Comparison of ENCODE assay signal across 27 cellular contexts in the genomic region with DNA sequence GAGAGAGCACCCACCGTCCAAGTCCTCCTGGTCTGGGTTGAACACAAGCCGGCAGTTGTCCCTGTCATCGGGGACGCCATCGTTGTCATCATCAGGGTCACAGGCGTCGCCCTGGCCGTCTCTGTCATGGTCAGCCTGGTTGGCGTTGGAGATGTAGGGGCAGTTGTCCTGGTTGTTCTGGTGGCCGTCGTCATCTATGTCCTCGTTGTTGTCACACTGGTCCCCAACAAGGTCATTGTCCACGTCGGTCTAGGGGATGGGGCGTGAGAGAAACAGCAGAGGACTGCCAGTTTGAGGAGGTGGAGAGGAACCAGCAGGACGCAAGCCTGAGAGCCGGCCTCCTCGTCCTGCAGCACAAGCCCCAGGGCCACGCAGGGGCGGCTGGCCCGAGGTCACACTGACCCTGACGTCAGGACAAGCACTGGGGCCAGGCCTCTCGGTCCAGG. TPM values are rescaled to one million over a fixed set of nuclear protein-coding genes. Genes with fewer than 3 reads are reported as not detected.
DNase-seq lines count a peak whose midpoint lies in the region; ATAC-seq and TF ChIP-seq lines count a peak whose summit lies in the region.
"Had no signal": no experiment of that assay in that cellular context is flagged by ENCODE, and none has a peak within 500 bp of the region (broad histone marks: within the 10 kb centered on the region; RNA-seq: fewer than 3 reads in every experiment).

No MANE protein-coding gene starts in this region.

- peak overlapping the region; percentile 43 for H3K23ac ChIP-seq in neuronal stem cell (ENCODE audit: low read depth, low read length, poor library complexity)

- H4K91ac ChIP-seq in neuronal stem cell (ENCODE audit: low read depth, low read length, poor library complexity): no peak overlapping the region

- peak overlapping the region; percentile 59 for H2BK15ac ChIP-seq in neuronal stem cell (ENCODE audit: low read length)

- H3K27ac ChIP-seq in heart right ventricle (peak overlapping the region in 7 of 10 donors; percentile 48 to 67 (median 53)), cingulate gyrus (ENCODE audit: low read depth, low read length) (peak overlapping the region; percentile 67), neuronal stem cell (replicated peaks; ENCODE audit: low read length) (no peak overlapping the region), uterus (peak overlapping the region; percentile 71 to 81)
- H3K27ac ChIP-seq: gastrocnemius medialis, hepatocyte, HL-60, right lobe of liver had no signal

- no peak overlapping the region for H3K27ac Mint-ChIP-seq in activated CD4-positive, alpha-beta T cell treated with anti-CD3 and anti-CD28 coated beads, Interleukin-2, amount 10 ng/mL, durations not matched to agents 24 days and 14 days
- H3K27ac Mint-ChIP-seq: dendritic cell treated with granulocyte-macrophage colony-stimulating factor and Interleukin-4, amounts not matched to agents 40 ng/mL and 50 ng/mL, for 4 days; stimulated activated naive B cell treated with anti-CD40 and anti-IgM and Interleukin-4, amounts not matched to agents 10 μg/mL and 1 μg/mL and 100 μg/mL, for 72 hours; T-helper 17 cell had no signal

- H2BK12ac ChIP-seq in neuronal stem cell (ENCODE audit: low read length): no peak overlapping the region

- peak overlapping the region; percentile 43 for H2BK5ac ChIP-seq in neuronal stem cell (ENCODE audit: low read length)

- H3K9me3 Mint-ChIP-seq in activated CD4-positive, alpha-beta T cell treated with anti-CD3 and anti-CD28 coated beads, Interleukin-2, amount 10 ng/mL, durations not matched to agents 24 days and 14 days: no peaks in the 10 kb centered on the region

- intact Hi-C loops in heart right ventricle (cut with DNase I): no loop called here
- intact Hi-C loops in Right ventricle myocardium inferior (cut with DNase I): no loop called here
- intact Hi-C loops in uterus (cut with DNase I; ENCODE audit: low total_unique reads): no loop called here
- intact Hi-C loops in activated CD4-positive, alpha-beta T cell treated with anti-CD3 and anti-CD28 coated beads, Interleukin-2, amount 10 ng/mL, durations not matched to agents 24 days and 14 days (cut with micrococcal nuclease): no loop called here

- H3K4me3 ChIP-seq in heart right ventricle: no peak overlapping the region
- H3K4me3 ChIP-seq in neuronal stem cell (ENCODE audit: low read length in 2 of 2): no peak overlapping the region
- H3K4me3 ChIP-seq in uterus: no peak overlapping the region
- H3K4me3 ChIP-seq: A549, gastrocnemius medialis, hepatocyte, right lobe of liver, testis had no signal

- H3K4me1 Mint-ChIP-seq in activated CD4-positive, alpha-beta T cell treated with anti-CD3 and anti-CD28 coated beads, Interleukin-2, amount 10 ng/mL, durations not matched to agents 24 days and 14 days: no peaks in the 10 kb centered on the region

- no peak overlapping the region for H2AFZ ChIP-seq in neuronal stem cell (ENCODE audit: low read length)
- H2AFZ ChIP-seq: hepatocyte had no signal

- 85 to 87% methylated on average over 23 of the region's 23 CpGs for WGBS in heart right ventricle, 2 donors
- no CpG with 5 or more reads among the region's 23 CpGs for WGBS in neuronal stem cell (ENCODE audit: extremely low coverage in 2 of 2, insufficient read length in 2 of 2, insufficient replicate concordance in 1 of 2), 2 donors

- H3K79me1 ChIP-seq in neuronal stem cell (ENCODE audit: low read depth, low read length): no peaks in the 10 kb centered on the region

- H3K27me3 Mint-ChIP-seq in activated CD4-positive, alpha-beta T cell treated with anti-CD3 and anti-CD28 coated beads, Interleukin-2, amount 10 ng/mL, durations not matched to agents 24 days and 14 days: no peaks in the 10 kb centered on the region
- H3K27me3 Mint-ChIP-seq: dendritic cell treated with granulocyte-macrophage colony-stimulating factor and Interleukin-4, amounts not matched to agents 40 ng/mL and 50 ng/mL, for 4 days had no signal

- H2AK5ac ChIP-seq in neuronal stem cell (ENCODE audit: low read depth, low read length): no peak overlapping the region

- H3K4me1 ChIP-seq in heart right ventricle (peaks cover 0 to 15% (median 0%) of the 10 kb centered on the region in 9 donors), neuronal stem cell (ENCODE audit: control insufficient read depth in 2 of 2, insufficient read depth in 1 of 2, low read depth in 1 of 2, low read length in 2 of 2) (no peaks in the 10 kb centered on the region), uterus (peaks cover 0 to 5% of the 10 kb centered on the region in 2 donors)
- H3K4me1 ChIP-seq: A549, gastrocnemius medialis, right lobe of liver, testis had no signal

- no peak overlapping the region for H3K4ac ChIP-seq in neuronal stem cell (ENCODE audit: low read length)

- DNase-seq in heart right ventricle: no peak
- DNase-seq in Right ventricle myocardium inferior (ENCODE audit: missing footprints): no peak
- no peak for DNase-seq in neuronal stem cell (ENCODE audit: low spot score)
- DNase-seq in uterus: peak in 1 of 2 donors; percentile 77
- no peak for DNase-seq in activated CD4-positive, alpha-beta T cell treated with anti-CD3 and anti-CD28 coated beads, Interleukin-2, amount 10 ng/mL, durations not matched to agents 24 days and 14 days
- no peak for DNase-seq in NCI-H526 treated with DMSO at 0.1 percent for 48 hours (lab: John Stamatoyannopoulos, UW)
- DNase-seq: activated CD4-positive, alpha-beta T cell treated with anti-CD3 and anti-CD28 coated beads for 1 hour; activated naive CD4-positive, alpha-beta T cell treated with Interleukin-2 at 50 U/mL for 16 hours; activated T-cell treated with anti-CD3 and anti-CD28 coated beads, Interleukin-2, amount 50 U/mL, for 48 hours; BE2C; DMS153; gastrocnemius medialis; midbrain; naive thymus-derived CD4-positive, alpha-beta T cell; NCI-H146; NCI-H446 treated with DMSO at 0.1 percent for 48 hours; occipital lobe; stimulated activated naive B cell treated with anti-CD40 and anti-IgM and Interleukin-4, amounts not matched to agents 10 μg/mL and 1 μg/mL and 100 μg/mL, for 72 hours; T-helper 17 cell had no signal

- H3K36me3 Mint-ChIP-seq in activated CD4-positive, alpha-beta T cell treated with anti-CD3 and anti-CD28 coated beads, Interleukin-2, amount 10 ng/mL, durations not matched to agents 24 days and 14 days (ENCODE audit: low read depth): no peaks in the 10 kb centered on the region
- H3K36me3 Mint-ChIP-seq: stimulated activated naive B cell treated with anti-CD40 and anti-IgM and Interleukin-4, amounts not matched to agents 10 μg/mL and 1 μg/mL and 100 μg/mL, for 72 hours had no signal

- peaks cover 0 to 4% (median 0%) of the 10 kb centered on the region in 7 donors for H3K27me3 ChIP-seq in heart right ventricle
- H3K27me3 ChIP-seq in neuronal stem cell (ENCODE audit: control insufficient read depth in 3 of 3, insufficient read depth in 3 of 3, low read depth in 1 of 3, low read length in 3 of 3): no peaks in the 10 kb centered on the region
- H3K27me3 ChIP-seq in uterus: no peaks in the 10 kb centered on the region
- H3K27me3 ChIP-seq: BE2C, gastrocnemius medialis, hepatocyte, right lobe of liver, testis had no signal

- peak in 2 of 8 donors; percentile 27 to 41 for ATAC-seq in heart right ventricle
- ATAC-seq in Right ventricle myocardium inferior: no peak
- ATAC-seq in GM19397 (IDR thresholded peaks at IDR 0.05; ENCODE audit: unreplicated experiment): no peak
- ATAC-seq: A549; gastrocnemius medialis; naive thymus-derived CD4-positive, alpha-beta T cell; stimulated activated naive B cell treated with anti-CD40 and anti-IgM and Interleukin-4, amounts not matched to agents 10 μg/mL and 1 μg/mL and 100 μg/mL, for 72 hours; T-helper 17 cell had no signal

- TF ChIP-seq POLR2A in uterus (IDR thresholded peaks at IDR 0.05): peak in 1 of 2 donors; percentile 7

- TF ChIP-seq CTCF in heart right ventricle (IDR thresholded peaks at IDR 0.05): no peak
- TF ChIP-seq CTCF in uterus (IDR thresholded peaks at IDR 0.05): no peak

- H3K9ac ChIP-seq in neuronal stem cell (ENCODE audit: low read depth, low read length, poor library complexity): no peak overlapping the region

- peaks cover 0 to 7% (median 0%) of the 10 kb centered on the region in 11 donors for H3K9me3 ChIP-seq in heart right ventricle
- peaks cover 0 to 9% of the 10 kb centered on the region in 2 donors for H3K9me3 ChIP-seq in neuronal stem cell (replicated peaks in 1 of 2; ENCODE audit: control insufficient read depth in 2 of 2, insufficient read depth in 1 of 2, low read depth in 1 of 2, low read length in 2 of 2)
- no peaks in the 10 kb centered on the region for H3K9me3 ChIP-seq in uterus
- H3K9me3 ChIP-seq: A549, BE2C, gastrocnemius medialis, right lobe of liver, testis had no signal

- no peak overlapping the region for H4K8ac ChIP-seq in neuronal stem cell (ENCODE audit: low read depth, low read length)

- no peak overlapping the region for H3K14ac ChIP-seq in neuronal stem cell (ENCODE audit: low read length)

- H3K4me3 Mint-ChIP-seq in activated CD4-positive, alpha-beta T cell treated with anti-CD3 and anti-CD28 coated beads, Interleukin-2, amount 10 ng/mL, durations not matched to agents 24 days and 14 days: no peak overlapping the region
- H3K4me3 Mint-ChIP-seq: dendritic cell treated with granulocyte-macrophage colony-stimulating factor and Interleukin-4, amounts not matched to agents 40 ng/mL and 50 ng/mL, for 4 days; naive thymus-derived CD4-positive, alpha-beta T cell; stimulated activated naive B cell treated with anti-CD40 and anti-IgM and Interleukin-4, amounts not matched to agents 10 μg/mL and 1 μg/mL and 100 μg/mL, for 72 hours; T-helper 17 cell had no signal

- no peak overlapping the region for H2BK120ac ChIP-seq in neuronal stem cell (ENCODE audit: low read depth, low read length)

- H3K4me2 ChIP-seq in neuronal stem cell (ENCODE audit: insufficient read depth, low read length, poor library complexity, severe bottlenecking): no peak overlapping the region
- H3K4me2 ChIP-seq: A549, hepatocyte had no signal

- no peak overlapping the region for H3K18ac ChIP-seq in neuronal stem cell (ENCODE audit: low read length)

- H3K36me3 ChIP-seq in heart right ventricle (peaks cover 0 to 71% (median 4%) of the 10 kb centered on the region in 9 donors), neuronal stem cell (replicated peaks in 1 of 2; ENCODE audit: control insufficient read depth in 2 of 2, insufficient read depth in 2 of 2, low read length in 2 of 2) (no peaks in the 10 kb centered on the region), uterus (no peaks in the 10 kb centered on the region)
- H3K36me3 ChIP-seq: BE2C, gastrocnemius medialis, right lobe of liver had no signal

RNA-seq across cellular contexts. Expression of a gene that starts 28.5 kb away (rescaled TPM):
- total RNA-seq in heart right ventricle (10 to 100 TPM in 5 of 10 donors, 1 to 10 TPM in 5; 6.0 to 45.9 (median 10.7) TPM), Right ventricle myocardium inferior (10.6 TPM), uterus (100 to 1,000 TPM in 2 of 4 donors, 10 to 100 TPM in 2; 84.0 to 224 (median 136) TPM)
- polyA plus RNA-seq in heart right ventricle: 10 to 100 TPM in 1 of 2 donors, 1 to 10 TPM in 1; 5.2 to 13.6 TPM
- polyA plus RNA-seq in neuronal stem cell (2013, experiment 1 of 2): 0.14 TPM
- 0.14 TPM for polyA plus RNA-seq in neuronal stem cell (2013, experiment 2 of 2)
- total RNA-seq in activated CD4-positive, alpha-beta T cell treated with anti-CD3 and anti-CD28 coated beads, Interleukin-2, amount 10 ng/mL, durations not matched to agents 24 days and 14 days: not detected in 2 replicates
- total RNA-seq: naive thymus-derived CD4-positive, alpha-beta T cell; T-helper 17 cell had no signal
